10 cellular contexts compared by ENCODE assay signal in genomic region chr9:18791074-18791473, GRCh38.
DNase-seq lines count a peak whose midpoint lies in the region; ATAC-seq, FAIRE-seq and TF ChIP-seq lines count a peak whose summit lies in the region.
"Had no signal": no experiment of that assay in that cellular context is flagged by ENCODE, and none has a peak within 500 bp of the region (broad histone marks: within the 10 kb centered on the region; RNA-seq: fewer than 3 reads in every experiment).

No MANE protein-coding gene starts in this region.

- CTCF ChIA-PET in K562 (lab: Yijun Ruan, JAX; ENCODE audit: low intra/inter-chr PET ratio): no interaction called here

- H3F3A ChIP-seq in neural progenitor cell (ENCODE audit: low read depth): peaks cover 4% of the 10 kb centered on the region

- H3K9me1 ChIP-seq in K562 (ENCODE audit: control insufficient read depth, insufficient read depth, low read length): no peaks in the 10 kb centered on the region

- H3K4me1 ChIP-seq in Karpas-422 (ENCODE audit: low read length): no peaks in the 10 kb centered on the region
- H3K4me1 ChIP-seq in K562 (replicated peaks in 1 of 2; ENCODE audit: control insufficient read depth in 2 of 2, insufficient read depth in 2 of 2, low read length in 2 of 2): no peaks in the 10 kb centered on the region
- H3K4me1 ChIP-seq in neural progenitor cell: peaks cover 10% of the 10 kb centered on the region

- no peaks in the 10 kb centered on the region for H3K36me3 ChIP-seq in Karpas-422 (ENCODE audit: insufficient read depth, low read length)
- H3K36me3 ChIP-seq in K562 (ENCODE audit: control insufficient read depth, insufficient read depth, low read length): no peaks in the 10 kb centered on the region
- no peaks in the 10 kb centered on the region for H3K36me3 ChIP-seq in neural progenitor cell

- no peak overlapping the region for H3K4me3 Mint-ChIP-seq in neural progenitor cell
- H3K4me3 Mint-ChIP-seq: activated T-helper 17 cell treated with anti-CD3 and anti-CD28 coated beads, Interleukin-2, amount 50 U/mL, for 72 hours had no signal

- H3K27ac Mint-ChIP-seq in neural progenitor cell: no peak overlapping the region
- H3K27ac Mint-ChIP-seq: activated T-helper 17 cell treated with anti-CD3 and anti-CD28 coated beads, Interleukin-2, amount 50 U/mL, for 72 hours had no signal

- no TSS peak for BruUV-seq in K562 (replicated peaks; lab: Mats Ljungman, UMichigan)

- peak; percentile 38; the same call in 1 of the 2 replicates for TF ChIP-seq CTCF in GM12874 (IDR thresholded peaks at IDR 0.05; ENCODE audit: insufficient read depth, low read depth, low read length)
- peak; percentile 52 to 57 (median 53); a peak in 5 of 6 replicates for TF ChIP-seq CTCF in K562 (IDR thresholded peaks at IDR 0.05 in 2 of 3, conservative IDR thresholded peaks at IDR 0.05 in 1 of 3; ENCODE audit: insufficient read depth in 2 of 3, low read depth in 1 of 3, low read length in 3 of 3)
- peak; percentile 88 for TF ChIP-seq CTCF in neural progenitor cell (IDR thresholded peaks at IDR 0.05)

- in situ Hi-C loops in K562 (cut with MboI): loop anchor here (25.0 kb wide), 1 partner anchor 671 kb away; no protein-coding TSS in a partner anchor

- FAIRE-seq in K562 (lab: Jason Lieb, UNC): no peak

- H3K79me2 ChIP-seq in Karpas-422 (ENCODE audit: low read length): no peaks in the 10 kb centered on the region
- H3K79me2 ChIP-seq in K562 (ENCODE audit: control insufficient read depth, insufficient read depth, low read length): no peaks in the 10 kb centered on the region
- H3K79me2 ChIP-seq in neural progenitor cell (ENCODE audit: low read depth): no peaks in the 10 kb centered on the region

- no peaks in the 10 kb centered on the region for H3K9me3 Mint-ChIP-seq in neural progenitor cell
- H3K9me3 Mint-ChIP-seq: activated T-helper 17 cell treated with anti-CD3 and anti-CD28 coated beads, Interleukin-2, amount 50 U/mL, for 72 hours had no signal

- H3K27ac ChIP-seq in Karpas-422 (ENCODE audit: low read length) (no peak overlapping the region), K562 (ENCODE audit: extremely low read depth, low read depth, low read length) (no peak overlapping the region), neural progenitor cell (no peak overlapping the region)

- no peak overlapping the region for H3K4me3 ChIP-seq in Karpas-422 (ENCODE audit: low read length)
- H3K4me3 ChIP-seq in K562: no peak overlapping the region
- no peak overlapping the region for H3K4me3 ChIP-seq in neural progenitor cell

- H3K4me2 ChIP-seq in Karpas-422 (ENCODE audit: low read depth, low read length, poor library complexity, severe bottlenecking) (no peak overlapping the region), K562 (ENCODE audit: insufficient read depth, low read length) (no peak overlapping the region), neural progenitor cell (no peak overlapping the region)

- 3% methylated on average over 5 of the region's 5 CpGs for WGBS in K562 (ENCODE audit: insufficient coverage, low coverage, missing lambda C conversion rate)

- no peaks in the 10 kb centered on the region for H3K9me2 ChIP-seq in Karpas-422 (replicated peaks; ENCODE audit: insufficient read depth, low read length)

- H3K27me3 Mint-ChIP-seq in neural progenitor cell (ENCODE audit: insufficient read depth, low read depth): peaks cover 7% of the 10 kb centered on the region

- H2AFZ ChIP-seq in Karpas-422 (ENCODE audit: low read length) (no peak overlapping the region), K562 (ENCODE audit: low read depth, low read length) (no peak overlapping the region), neural progenitor cell (replicated peaks) (peak overlapping the region; percentile 87)

- no peak for TF ChIP-seq EP300 in K562 (IDR thresholded peaks at IDR 0.05; ENCODE audit: low read length)

- DNase-seq in Karpas-422 (peak; percentile 83), K562 (ENCODE audit: extremely low read depth in 1 of 4, low spot score in 3 of 4) (peak; percentile 14 to 56 (median 21)), neural progenitor cell (ENCODE audit: low spot score) (peak; percentile 81), activated T-cell treated with anti-CD3 and anti-CD28 coated beads for 4 hours (no peak), GF-D8 (lab: John Stamatoyannopoulos, UW) (no peak)
- DNase-seq in central memory CD4-positive, alpha-beta T cell: no peak
- DNase-seq: NCI-H2029 had no signal

- H3K9me3 ChIP-seq in Karpas-422 (ENCODE audit: low read length) (no peaks in the 10 kb centered on the region), K562 (replicated peaks; ENCODE audit: control insufficient read depth, insufficient read depth, low read depth, low read length) (no peaks in the 10 kb centered on the region), neural progenitor cell (ENCODE audit: low read depth) (no peaks in the 10 kb centered on the region)

- peak; percentile 82 for ATAC-seq in K562
- ATAC-seq in HG03520 (IDR thresholded peaks at IDR 0.05; ENCODE audit: unreplicated experiment): no peak
- ATAC-seq: activated T-helper 17 cell treated with anti-CD3 and anti-CD28 coated beads, Interleukin-2, amount 50 U/mL, for 72 hours had no signal

- H3K27me3 ChIP-seq in Karpas-422 (ENCODE audit: low read length) (no peaks in the 10 kb centered on the region), K562 (ENCODE audit: control insufficient read depth in 2 of 2, insufficient read depth in 2 of 2, low read length in 2 of 2) (no peaks in the 10 kb centered on the region), neural progenitor cell (no peaks in the 10 kb centered on the region)

- H4K20me1 ChIP-seq in Karpas-422 (ENCODE audit: insufficient read depth, low read depth, low read length) (no peaks in the 10 kb centered on the region), K562 (replicated peaks; ENCODE audit: control insufficient read depth, insufficient read depth, low read length) (no peaks in the 10 kb centered on the region), neural progenitor cell (ENCODE audit: low read depth) (no peaks in the 10 kb centered on the region)

- TF ChIP-seq RAD21 in K562 (CRISPR knock-in tag; conservative IDR thresholded peaks at IDR 0.05 in 1 of 2, IDR thresholded peaks at IDR 0.05 in 1 of 2): peak; percentile 45 to 53

- POLR2A ChIA-PET in K562 (lab: Yijun Ruan, JAX): no interaction called here

- intact Hi-C loops in K562 (cut with micrococcal nuclease): no loop called here

- H3K4me1 Mint-ChIP-seq in neural progenitor cell: peaks cover 9% of the 10 kb centered on the region
- H3K4me1 Mint-ChIP-seq: activated T-helper 17 cell treated with anti-CD3 and anti-CD28 coated beads, Interleukin-2, amount 50 U/mL, for 72 hours had no signal

- H3K9ac ChIP-seq in Karpas-422 (ENCODE audit: low read length) (no peak overlapping the region), K562 (ENCODE audit: insufficient read depth in 1 of 2, low read depth in 2 of 2, low read length in 2 of 2) (no peak overlapping the region), neural progenitor cell (no peak overlapping the region)

- no peak for TF ChIP-seq POLR2A in K562 (conservative IDR thresholded peaks at IDR 0.05)

- H3K36me3 Mint-ChIP-seq in neural progenitor cell: no peaks in the 10 kb centered on the region

TF ChIP-seq in K562, 482 proteins besides CTCF, POLR2A, EP300 and RAD21:
- TF ChIP-seq SMC3 (conservative IDR thresholded peaks at IDR 0.05; ENCODE audit: insufficient read depth, low read depth, low read length) (0 out of 2 replicates have a peak, but pooled peaks have one; percentile 29), RREB1 (CRISPR knock-in tag; IDR thresholded peaks at IDR 0.05) (no peak)

Comparison
In these comparisons a context has a peak if more than half of its experiments do, and no peak if none do; other contexts are left out.
1. CTCF ChIP-seq: peak in every context shown above with its lines; median percentile 88 in neural progenitor cell; 53 in K562; 38 in GM12874.
2. DNase-seq: peak in Karpas-422 (single experiment), K562 (4 of 4) and neural progenitor cell (single experiment); none in activated T-cell treated with anti-CD3 and anti-CD28 coated beads for 4 hours (single experiment), central memory CD4-positive, alpha-beta T cell (single experiment) and GF-D8 (single experiment).